In genomic region chr4:99395595-99396364, GRCh38 we compare ENCODE assay signal across 13 cellular contexts. TPM values are rescaled to one million over a fixed set of nuclear protein-coding genes. Genes with fewer than 3 reads are reported as not detected.
DNase-seq lines count a peak whose midpoint lies in the region; ATAC-seq, FAIRE-seq and TF ChIP-seq lines count a peak whose summit lies in the region.
"Had no signal": no experiment of that assay in that cellular context is flagged by ENCODE, and none has a peak within 500 bp of the region (broad histone marks: within the 10 kb centered on the region; RNA-seq: fewer than 3 reads in every experiment).

No MANE protein-coding gene starts in this region.

- ATAC-seq in left ventricle myocardium superior (no peak), lower lobe of right lung (peak in 1 of 2 donors; percentile 13), GM18517 (IDR thresholded peaks at IDR 0.05; ENCODE audit: unreplicated experiment) (no peak)
- no peak for ATAC-seq in stimulated activated naive B cell treated with anti-CD40 and anti-IgM and Interleukin-4, amounts not matched to agents 10 μg/mL and 1 μg/mL and 100 μg/mL, for 72 hours (replicated peaks)

- peak; percentile 86 for FAIRE-seq in bronchial epithelial cell (lab: Jason Lieb, UNC)

- intact Hi-C loops in left ventricle myocardium superior (cut with micrococcal nuclease) (no loop called here), lower lobe of right lung (cut with DNase I) (no loop called here)

- no peaks in the 10 kb centered on the region for H3K4me1 Mint-ChIP-seq in stimulated activated naive B cell treated with anti-CD40 and anti-IgM and Interleukin-4, amounts not matched to agents 10 μg/mL and 1 μg/mL and 100 μg/mL, for 72 hours
- H3K4me1 Mint-ChIP-seq: IgD-negative memory B cell had no signal

- peaks cover 0 to 9% of the 10 kb centered on the region in 2 donors for H3K4me1 ChIP-seq in right atrium auricular region
- H3K4me1 ChIP-seq in lower lobe of right lung = peaks cover 5% of the 10 kb centered on the region

- H3K4me3 Mint-ChIP-seq in stimulated activated naive B cell treated with anti-CD40 and anti-IgM and Interleukin-4, amounts not matched to agents 10 μg/mL and 1 μg/mL and 100 μg/mL, for 72 hours = no peak overlapping the region
- H3K4me3 Mint-ChIP-seq: IgD-negative memory B cell had no signal

- no peaks in the 10 kb centered on the region for H3K36me3 Mint-ChIP-seq in stimulated activated naive B cell treated with anti-CD40 and anti-IgM and Interleukin-4, amounts not matched to agents 10 μg/mL and 1 μg/mL and 100 μg/mL, for 72 hours
- H3K36me3 Mint-ChIP-seq: IgD-negative memory B cell had no signal

- H3K36me3 ChIP-seq in right atrium auricular region (no peaks in the 10 kb centered on the region), bronchial epithelial cell (ENCODE audit: control insufficient read depth, insufficient read depth, low read length) (no peaks in the 10 kb centered on the region), lower lobe of right lung (no peaks in the 10 kb centered on the region)

- no peak overlapping the region for H3K27ac Mint-ChIP-seq in stimulated activated naive B cell treated with anti-CD40 and anti-IgM and Interleukin-4, amounts not matched to agents 10 μg/mL and 1 μg/mL and 100 μg/mL, for 72 hours
- H3K27ac Mint-ChIP-seq: IgD-negative memory B cell had no signal

- H3K4me3 ChIP-seq in right atrium auricular region (no peak overlapping the region), bronchial epithelial cell (ENCODE audit: low read depth, low read length) (no peak overlapping the region), lower lobe of right lung (no peak overlapping the region)

- H3K9me3 ChIP-seq in right atrium auricular region (peaks cover 0 to 18% of the 10 kb centered on the region in 2 donors), lower lobe of right lung (no peaks in the 10 kb centered on the region)

- peaks cover 0 to 1% of the 10 kb centered on the region in 2 donors for H3K9me3 Mint-ChIP-seq in stimulated activated naive B cell treated with anti-CD40 and anti-IgM and Interleukin-4, amounts not matched to agents 10 μg/mL and 1 μg/mL and 100 μg/mL, for 72 hours

- H3K27me3 Mint-ChIP-seq in stimulated activated naive B cell treated with anti-CD40 and anti-IgM and Interleukin-4, amounts not matched to agents 10 μg/mL and 1 μg/mL and 100 μg/mL, for 72 hours = peaks cover 5 to 9% of the 10 kb centered on the region in 2 donors

- TF ChIP-seq CTCF in right atrium auricular region (IDR thresholded peaks at IDR 0.05) = no peak
- no peak for TF ChIP-seq CTCF in bronchial epithelial cell (IDR thresholded peaks at IDR 0.05; ENCODE audit: insufficient read depth, low read length, severe bottlenecking)
- no peak for TF ChIP-seq CTCF in lower lobe of right lung (IDR thresholded peaks at IDR 0.05)

- DNase-seq in right atrium auricular region (ENCODE audit: low spot score) = no peak
- DNase-seq in left ventricle myocardium superior = no peak
- peak; percentile 28 for DNase-seq in bronchial epithelial cell (ENCODE audit: low read depth)
- no peak for DNase-seq in lower lobe of right lung
- no peak for DNase-seq in NCI-H2171 (lab: John Stamatoyannopoulos, UW)
- no peak for DNase-seq in HPDE6-E6E7 (ENCODE audit: extremely low spot score)
- no peak for DNase-seq in stimulated activated naive B cell treated with anti-CD40 and anti-IgM and Interleukin-4, amounts not matched to agents 10 μg/mL and 1 μg/mL and 100 μg/mL, for 72 hours
- DNase-seq: erythroblast, left cardiac atrium, NCI-H1930, nucleus accumbens had no signal

- no peaks in the 10 kb centered on the region for H3K27me3 ChIP-seq in right atrium auricular region
- H3K27me3 ChIP-seq in bronchial epithelial cell (ENCODE audit: control insufficient read depth, insufficient read depth, low read length) = no peaks in the 10 kb centered on the region
- no peaks in the 10 kb centered on the region for H3K27me3 ChIP-seq in lower lobe of right lung (ENCODE audit: low read depth)

- H3K27ac ChIP-seq in right atrium auricular region = peak overlapping the region; percentile 67 to 83
- peak overlapping the region; percentile 48 for H3K27ac ChIP-seq in lower lobe of right lung

RNA-seq across cellular contexts. Expression of gene ADH7, which starts 39.4 kb away (rescaled TPM):
- not detected for total RNA-seq in right atrium auricular region
- total RNA-seq in left ventricle myocardium superior = not detected
- total RNA-seq in bronchial epithelial cell = 8.4 and 31.2 TPM in 2 replicates
- total RNA-seq in lower lobe of right lung = 0.47 TPM
- total RNA-seq: left cardiac atrium had no signal

RNA-seq across cellular contexts. Expression of gene ADH1C, which starts 43.2 kb away (rescaled TPM):
- total RNA-seq in right atrium auricular region (10 to 100 TPM in 1 of 2 donors, 1 to 10 TPM in 1; 4.9 to 12.0 TPM), left ventricle myocardium superior (7.6 TPM), bronchial epithelial cell (0.26 TPM in 1 of 2 replicates, not detected in the other), lower lobe of right lung (8.2 TPM)
